In genomic region chr6:22025468-22026159, GRCh38 we compare ENCODE assay signal across 8 cellular contexts.
A peak's percentile ranks its signal among the peaks of the same experiment; 100 is the strongest.
DNase-seq lines count a peak whose midpoint lies in the region; ATAC-seq and TF ChIP-seq lines count a peak whose summit lies in the region.

No MANE protein-coding gene starts in this region.

- H3K4me3 ChIP-seq in Caco-2 (ENCODE audit: low read depth, low read length) (no peak overlapping the region), rectal smooth muscle tissue (ENCODE audit: low read length) (no peak overlapping the region)

- H3K27ac ChIP-seq in rectal smooth muscle tissue (ENCODE audit: low read depth, low read length): peak overlapping the region; percentile 25

- no peaks in the 10 kb centered on the region for H3K27me3 Mint-ChIP-seq in Caco-2 (ENCODE audit: insufficient read depth, unreplicated experiment)
- H3K27me3 Mint-ChIP-seq in T-helper 2 cell treated with Interferon-gamma antibody and Interleukin-4, amounts not matched to agents 5 μg/mL and 100 μg/mL, for 36 hours (ENCODE audit: low read depth): no peaks in the 10 kb centered on the region
- peaks cover 11% of the 10 kb centered on the region for H3K27me3 Mint-ChIP-seq in activated T-helper 17 cell treated with anti-CD3 and anti-CD28 coated beads, Interleukin-2, amount 50 U/mL, for 72 hours

- H3K27me3 ChIP-seq in Caco-2 (replicated peaks; ENCODE audit: control insufficient read depth, insufficient read depth, low read length): no peaks in the 10 kb centered on the region
- H3K27me3 ChIP-seq in rectal smooth muscle tissue (ENCODE audit: control insufficient read depth, insufficient read depth, low read length): no peaks in the 10 kb centered on the region

- H3K36me3 ChIP-seq in Caco-2 (ENCODE audit: control insufficient read depth, insufficient read depth, low read length) (no peaks in the 10 kb centered on the region), rectal smooth muscle tissue (ENCODE audit: control insufficient read depth, insufficient read depth, low read length) (no peaks in the 10 kb centered on the region)

- no peak overlapping the region for H3K4me3 Mint-ChIP-seq in Caco-2 (ENCODE audit: unreplicated experiment)
- H3K4me3 Mint-ChIP-seq in T-helper 2 cell treated with Interferon-gamma antibody and Interleukin-4, amounts not matched to agents 5 μg/mL and 100 μg/mL, for 36 hours: peak overlapping the region; percentile 49
- H3K4me3 Mint-ChIP-seq in activated T-helper 17 cell treated with anti-CD3 and anti-CD28 coated beads, Interleukin-2, amount 50 U/mL, for 72 hours: no peak overlapping the region

- no peaks in the 10 kb centered on the region for H3K9me3 ChIP-seq in Caco-2

- no peaks in the 10 kb centered on the region for H3K9me3 Mint-ChIP-seq in Caco-2 (ENCODE audit: unreplicated experiment)
- H3K9me3 Mint-ChIP-seq in T-helper 2 cell treated with Interferon-gamma antibody and Interleukin-4, amounts not matched to agents 5 μg/mL and 100 μg/mL, for 36 hours: peaks cover 12% of the 10 kb centered on the region
- H3K9me3 Mint-ChIP-seq in activated T-helper 17 cell treated with anti-CD3 and anti-CD28 coated beads, Interleukin-2, amount 50 U/mL, for 72 hours: peaks cover 11% of the 10 kb centered on the region

- CTCF ChIA-PET in Caco-2 (lab: Charles Lee): no interaction called here

- POLR2A ChIA-PET in Caco-2 (lab: Charles Lee): interaction anchor here (0.5 kb wide), 1 partner anchor 67 kb away, joined by 3 read pairs; no protein-coding TSS in a partner anchor

- H3K4me1 ChIP-seq in Caco-2 (no peaks in the 10 kb centered on the region), rectal smooth muscle tissue (ENCODE audit: control insufficient read depth, insufficient read depth, low read length) (peaks cover 20% of the 10 kb centered on the region)

- DNase-seq in Caco-2 (no peak), glomerular visceral epithelial cell (ENCODE audit: extremely low spot score) (peak; percentile 47), cerebellar nuclear complex (lab: John Stamatoyannopoulos, UW) (no peak)
- peak; percentile 19 for DNase-seq in T-helper 2 cell treated with Interferon-gamma antibody and Interleukin-4, amounts not matched to agents 5 μg/mL and 100 μg/mL, for 36 hours (ENCODE audit: low spot score)

- peak overlapping the region; percentile 39 for H3K27ac Mint-ChIP-seq in Caco-2 (ENCODE audit: unreplicated experiment)
- H3K27ac Mint-ChIP-seq in T-helper 2 cell treated with Interferon-gamma antibody and Interleukin-4, amounts not matched to agents 5 μg/mL and 100 μg/mL, for 36 hours: peak overlapping the region; percentile 92
- no peak overlapping the region for H3K27ac Mint-ChIP-seq in activated T-helper 17 cell treated with anti-CD3 and anti-CD28 coated beads, Interleukin-2, amount 50 U/mL, for 72 hours

- TF ChIP-seq CTCF in Caco-2 (IDR thresholded peaks at IDR 0.05; ENCODE audit: insufficient read depth in 1 of 2, low read depth in 1 of 2, low read length in 1 of 2, severe bottlenecking in 1 of 2, unreplicated experiment in 1 of 2): no peak

- intact Hi-C loops in Caco-2 (cut with micrococcal nuclease; ENCODE audit: unreplicated experiment): no loop called here

- no peak overlapping the region for H3K9ac ChIP-seq in rectal smooth muscle tissue (ENCODE audit: low read length)

- ATAC-seq in GM19372 (IDR thresholded peaks at IDR 0.05; ENCODE audit: low read depth, unreplicated experiment): peak; percentile 50
- peak; percentile 45 for ATAC-seq in HG03457 (IDR thresholded peaks at IDR 0.05; ENCODE audit: unreplicated experiment)
- ATAC-seq in activated T-helper 17 cell treated with anti-CD3 and anti-CD28 coated beads, Interleukin-2, amount 50 U/mL, for 72 hours (replicated peaks): no peak

- H3K4me1 Mint-ChIP-seq in Caco-2 (ENCODE audit: low read depth, unreplicated experiment): peaks cover 6% of the 10 kb centered on the region
- H3K4me1 Mint-ChIP-seq in T-helper 2 cell treated with Interferon-gamma antibody and Interleukin-4, amounts not matched to agents 5 μg/mL and 100 μg/mL, for 36 hours (ENCODE audit: low read depth): peaks cover 36% of the 10 kb centered on the region
- H3K4me1 Mint-ChIP-seq in activated T-helper 17 cell treated with anti-CD3 and anti-CD28 coated beads, Interleukin-2, amount 50 U/mL, for 72 hours: no peaks in the 10 kb centered on the region

- no peaks in the 10 kb centered on the region for H3K36me3 Mint-ChIP-seq in Caco-2 (ENCODE audit: insufficient read depth, unreplicated experiment)
- peaks cover 7% of the 10 kb centered on the region for H3K36me3 Mint-ChIP-seq in T-helper 2 cell treated with Interferon-gamma antibody and Interleukin-4, amounts not matched to agents 5 μg/mL and 100 μg/mL, for 36 hours (ENCODE audit: low read depth)
- no peaks in the 10 kb centered on the region for H3K36me3 Mint-ChIP-seq in activated T-helper 17 cell treated with anti-CD3 and anti-CD28 coated beads, Interleukin-2, amount 50 U/mL, for 72 hours (ENCODE audit: low read depth)

- BruUV-seq in Caco-2 (replicated peaks; lab: Mats Ljungman, UMichigan): no TSS peak

Comparison
In these comparisons a context has a peak if more than half of its experiments do, and no peak if none do; other contexts are left out.
1. DNase-seq: peak in T-helper 2 cell treated with Interferon-gamma antibody and Interleukin-4, amounts not matched to agents 5 μg/mL and 100 μg/mL, for 36 hours (single experiment) and glomerular visceral epithelial cell (single experiment); none in Caco-2 (0 of 2) and cerebellar nuclear complex (0 of 2).